Comparison of ENCODE assay signal across 8 cellular contexts in genomic region chr14:74084277-74085046, GRCh38. TPM values are rescaled to one million over a fixed set of nuclear protein-coding genes. Genes with fewer than 3 reads are reported as not detected.
DNase-seq lines count a peak whose midpoint lies in the region; ATAC-seq, FAIRE-seq and TF ChIP-seq lines count a peak whose summit lies in the region.

TSS of gene ALDH6A1 (minus strand) at chr14:74084453. CDS start at chr14:74084394, 59 bp downstream.
TSS of gene LIN52 (plus strand) at chr14:74084956. CDS start at chr14:74084975, 19 bp downstream.

- H3K27ac Mint-ChIP-seq in H9: peak within 1 kb of the TSS; percentile 97 to 100 (median 99)
- H3K27ac Mint-ChIP-seq in natural killer cell treated with Interleukin-12 subunit alpha and Interleukin-12 subunit beta and Interleukin-15 and Interleukin-18, amount 100 ng/mL, for 72 hours: peak within 1 kb of the TSS; percentile 94 to 96

- peaks cover 4% of the 10 kb centered on the region for H3K23me2 ChIP-seq in H9 (ENCODE audit: insufficient read length, low read depth, low read length, poor library complexity, severe bottlenecking)

- H2BK20ac ChIP-seq in H9 (ENCODE audit: low read depth, low read length, poor library complexity, severe bottlenecking): no peak within 1 kb of the TSS

- H2BK15ac ChIP-seq in H9 (ENCODE audit: low read depth, low read length): no peak within 1 kb of the TSS

- H3T11ph ChIP-seq in H9 (ENCODE audit: low read length): no peak within 1 kb of the TSS

- no peak within 1 kb of the TSS; the same call in 1 of the 2 replicates for H3K4ac ChIP-seq in H9 (ENCODE audit: low read depth, low read length)

- H2BK12ac ChIP-seq in H9 (ENCODE audit: insufficient read length, low read depth, low read length): peak within 1 kb of the TSS; percentile 31

- H4K20me1 ChIP-seq in H9 (ENCODE audit: control insufficient read depth, insufficient read depth, insufficient read length): no peaks in the 10 kb centered on the region

- H3K4me3 Mint-ChIP-seq in H9: peak within 1 kb of the TSS; percentile 96 to 98
- H3K4me3 Mint-ChIP-seq in natural killer cell treated with Interleukin-12 subunit alpha and Interleukin-12 subunit beta and Interleukin-15 and Interleukin-18, amount 100 ng/mL, for 72 hours: peak within 1 kb of the TSS; percentile 96

- no peaks in the 10 kb centered on the region for H3K4me1 ChIP-seq in H9 (ENCODE audit: insufficient read depth, low read length)

- peak within 1 kb of the TSS; percentile 67 for H3K4me2 ChIP-seq in H9 (ENCODE audit: insufficient read depth, insufficient read length, low read length)

- peak; percentile 96 for ATAC-seq in natural killer cell treated with Interleukin-12 subunit alpha and Interleukin-12 subunit beta and Interleukin-15 and Interleukin-18, amount 100 ng/mL, for 72 hours
- peak; percentile 95 for ATAC-seq in stimulated activated naive CD8-positive, alpha-beta T cell treated with anti-CD3 and anti-CD28 coated beads, Interleukin-15, Interleukin-2, amounts not matched to agents 100 U/mL and 50 U/mL, for 24 hours

- H2AFZ ChIP-seq in H9 (ENCODE audit: low read length): no peak within 1 kb of the TSS

- H2BK120ac ChIP-seq in H9 (ENCODE audit: low read depth, low read length, poor library complexity, severe bottlenecking): no peak within 1 kb of the TSS

- no peak within 1 kb of the TSS for H4K8ac ChIP-seq in H9 (replicated peaks; ENCODE audit: insufficient read length, low read depth, low read length)

- peak within 1 kb of the TSS; percentile 74 for H3K18ac ChIP-seq in H9 (ENCODE audit: insufficient read length, low read depth, low read length)

- TF ChIP-seq CTCF in H9 (conservative IDR thresholded peaks at IDR 0.05) (0 out of 3 replicates have a peak, but pooled peaks have one; percentile 25), fibroblast of pulmonary artery (IDR thresholded peaks at IDR 0.05; ENCODE audit: low read length, missing control alignments) (no peak)

- no peaks in the 10 kb centered on the region for H3K9me3 ChIP-seq in H9 (ENCODE audit: control insufficient read depth, low read depth, low read length)

- peak within 1 kb of the TSS; percentile 58 for H2BK5ac ChIP-seq in H9 (ENCODE audit: insufficient read length, low read length)

- no peak within 1 kb of the TSS for H2AK5ac ChIP-seq in H9 (ENCODE audit: insufficient read length, low read length)

- H3K56ac ChIP-seq in H9 (ENCODE audit: insufficient read length, low read depth, low read length): peak within 1 kb of the TSS; percentile 2

- DNase-seq in H9 (peak; percentile 100), M059J (ENCODE audit: low read depth) (peak; percentile 100), SHP77 (lab: John Stamatoyannopoulos, UW) (peak; percentile 100), fibroblast of pulmonary artery (ENCODE audit: low read depth) (peak; percentile 100)
- peak; percentile 100 for DNase-seq in activated effector memory CD4-positive, alpha-beta T cell treated with Interleukin-2 at 50 U/mL for 16 hours
- DNase-seq in natural killer cell treated with Interleukin-12 subunit alpha and Interleukin-12 subunit beta and Interleukin-15 and Interleukin-18, amount 100 ng/mL, for 72 hours (ENCODE audit: low spot score): peak; percentile 99
- peak; percentile 100 for DNase-seq in stimulated activated naive CD8-positive, alpha-beta T cell treated with anti-CD3 and anti-CD28 coated beads, Interleukin-15, Interleukin-2, amounts not matched to agents 100 U/mL and 50 U/mL, for 24 hours

- H3K79me1 ChIP-seq in H9 (ENCODE audit: insufficient read depth, low read depth, low read length, poor library complexity, severe bottlenecking): peaks cover under 1% of the 10 kb centered on the region

- H3K9me3 Mint-ChIP-seq in H9: no peaks in the 10 kb centered on the region; a peak in 1 of 5 replicates
- peaks cover 3% of the 10 kb centered on the region for H3K9me3 Mint-ChIP-seq in natural killer cell treated with Interleukin-12 subunit alpha and Interleukin-12 subunit beta and Interleukin-15 and Interleukin-18, amount 100 ng/mL, for 72 hours

- H3K27me3 ChIP-seq in H9 (ENCODE audit: insufficient read depth, low read length): no peaks in the 10 kb centered on the region

- H3K27ac ChIP-seq in H9 (ENCODE audit: insufficient read length, low read depth, low read length): peak within 1 kb of the TSS; percentile 51

- peak within 1 kb of the TSS; percentile 36 for H4K5ac ChIP-seq in H9 (ENCODE audit: insufficient read length, low read depth, low read length)

- H3K4me1 Mint-ChIP-seq in H9: peaks cover 11 to 15% of the 10 kb centered on the region in 2 experiments
- peaks cover 24 to 36% of the 10 kb centered on the region in 2 donors for H3K4me1 Mint-ChIP-seq in natural killer cell treated with Interleukin-12 subunit alpha and Interleukin-12 subunit beta and Interleukin-15 and Interleukin-18, amount 100 ng/mL, for 72 hours (ENCODE audit: low read depth in 2 of 2)

- H3K14ac ChIP-seq in H9 (ENCODE audit: insufficient read depth, low read length): peak within 1 kb of the TSS; percentile 85

- no CpG with 5 or more reads among the region's 46 CpGs for WGBS in H9 (ENCODE audit: extremely low coverage, insufficient read length, low lambda C conversion rate)

- peak within 1 kb of the TSS; percentile 96 for H3K9ac ChIP-seq in H9 (ENCODE audit: extremely low read depth, insufficient read length, low read length)

- no peaks in the 10 kb centered on the region; the same call in 1 of the 2 replicates for H3K79me2 ChIP-seq in H9 (ENCODE audit: insufficient read depth, low read length)

- no peaks in the 10 kb centered on the region; a peak in 1 of 7 replicates for H3K36me3 Mint-ChIP-seq in H9 (ENCODE audit: insufficient read depth in 1 of 3, low read depth in 3 of 3)
- peaks cover 10% of the 10 kb centered on the region for H3K36me3 Mint-ChIP-seq in natural killer cell treated with Interleukin-12 subunit alpha and Interleukin-12 subunit beta and Interleukin-15 and Interleukin-18, amount 100 ng/mL, for 72 hours

- no peak within 1 kb of the TSS for H3K23ac ChIP-seq in H9 (ENCODE audit: insufficient read length, low read depth, low read length)

- peak within 1 kb of the TSS; percentile 6 for H4K91ac ChIP-seq in H9 (ENCODE audit: insufficient read length, low read depth, low read length)

- peak within 1 kb of the TSS; percentile 85 for H3K4me3 ChIP-seq in fibroblast of pulmonary artery (replicated peaks; ENCODE audit: low read depth, low read length)

- no peaks in the 10 kb centered on the region; the same call in 1 of the 2 replicates for H3K27me3 Mint-ChIP-seq in H9 (ENCODE audit: low read depth)
- H3K27me3 Mint-ChIP-seq in natural killer cell treated with Interleukin-12 subunit alpha and Interleukin-12 subunit beta and Interleukin-15 and Interleukin-18, amount 100 ng/mL, for 72 hours: no peaks in the 10 kb centered on the region

- peak; percentile 99 for FAIRE-seq in G401.6 (lab: Jason Lieb, UNC)

RNA-seq across cellular contexts. Expression of gene ALDH6A1, which starts in this region (rescaled TPM):
- 36.8 and 37.8 TPM in 2 replicates for total RNA-seq in H9 (2021)
- 8.9 and 18.0 TPM in 2 replicates for total RNA-seq in M059J (2014; rRNA removed; shearing (Covaris generic))
- 10 to 100 TPM in 1 of 2 donors, 1 to 10 TPM in 1; 5.5 to 11.4 TPM for total RNA-seq in natural killer cell treated with Interleukin-12 subunit alpha and Interleukin-12 subunit beta and Interleukin-15 and Interleukin-18, amount 100 ng/mL, for 72 hours

RNA-seq across cellular contexts. Expression of gene LIN52, which starts in this region (rescaled TPM):
- total RNA-seq in H9 (2021): 9.9 and 11.0 TPM in 2 replicates
- 14.7 and 21.0 TPM in 2 replicates for total RNA-seq in M059J (2014; rRNA removed; shearing (Covaris generic))
- 10 to 100 TPM; 20.7 TPM for total RNA-seq in natural killer cell treated with Interleukin-12 subunit alpha and Interleukin-12 subunit beta and Interleukin-15 and Interleukin-18, amount 100 ng/mL, for 72 hours

Comparison
In these comparisons a context has a peak if more than half of its experiments do, and no peak if none do; other contexts are left out.
1. Peak in every context shown above with its lines: DNase-seq, ATAC-seq, H3K4me3 ChIP-seq and H3K27ac ChIP-seq.